ENCODE assay signal across 1 cellular context in the genomic region with DNA sequence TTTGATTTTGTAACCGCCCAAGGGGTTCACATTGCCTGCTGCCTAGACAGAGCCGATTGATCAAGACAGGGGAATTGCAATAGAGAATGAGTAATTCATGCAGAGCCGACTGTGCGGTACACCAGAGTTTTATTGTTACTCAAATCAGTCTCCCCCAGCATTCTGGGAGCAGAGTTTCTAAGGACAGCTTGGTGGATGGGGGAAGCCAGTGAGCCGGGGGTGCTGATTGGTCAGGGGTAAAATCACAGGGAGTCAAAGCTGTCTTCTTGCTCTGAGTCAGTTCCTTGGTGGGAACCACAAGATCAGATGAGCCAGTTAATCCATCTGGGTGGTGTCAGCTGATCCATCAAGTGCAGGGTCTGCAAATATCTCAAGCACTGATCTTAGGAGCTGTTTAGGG.
TF ChIP-seq lines count a peak whose summit lies in the region.

No MANE protein-coding gene starts in this region.

TF ChIP-seq in K562, 482 proteins besides CTCF, POLR2A, EP300 and RAD21 (continued from another document):
- TF ChIP-seq, protein P1, sequence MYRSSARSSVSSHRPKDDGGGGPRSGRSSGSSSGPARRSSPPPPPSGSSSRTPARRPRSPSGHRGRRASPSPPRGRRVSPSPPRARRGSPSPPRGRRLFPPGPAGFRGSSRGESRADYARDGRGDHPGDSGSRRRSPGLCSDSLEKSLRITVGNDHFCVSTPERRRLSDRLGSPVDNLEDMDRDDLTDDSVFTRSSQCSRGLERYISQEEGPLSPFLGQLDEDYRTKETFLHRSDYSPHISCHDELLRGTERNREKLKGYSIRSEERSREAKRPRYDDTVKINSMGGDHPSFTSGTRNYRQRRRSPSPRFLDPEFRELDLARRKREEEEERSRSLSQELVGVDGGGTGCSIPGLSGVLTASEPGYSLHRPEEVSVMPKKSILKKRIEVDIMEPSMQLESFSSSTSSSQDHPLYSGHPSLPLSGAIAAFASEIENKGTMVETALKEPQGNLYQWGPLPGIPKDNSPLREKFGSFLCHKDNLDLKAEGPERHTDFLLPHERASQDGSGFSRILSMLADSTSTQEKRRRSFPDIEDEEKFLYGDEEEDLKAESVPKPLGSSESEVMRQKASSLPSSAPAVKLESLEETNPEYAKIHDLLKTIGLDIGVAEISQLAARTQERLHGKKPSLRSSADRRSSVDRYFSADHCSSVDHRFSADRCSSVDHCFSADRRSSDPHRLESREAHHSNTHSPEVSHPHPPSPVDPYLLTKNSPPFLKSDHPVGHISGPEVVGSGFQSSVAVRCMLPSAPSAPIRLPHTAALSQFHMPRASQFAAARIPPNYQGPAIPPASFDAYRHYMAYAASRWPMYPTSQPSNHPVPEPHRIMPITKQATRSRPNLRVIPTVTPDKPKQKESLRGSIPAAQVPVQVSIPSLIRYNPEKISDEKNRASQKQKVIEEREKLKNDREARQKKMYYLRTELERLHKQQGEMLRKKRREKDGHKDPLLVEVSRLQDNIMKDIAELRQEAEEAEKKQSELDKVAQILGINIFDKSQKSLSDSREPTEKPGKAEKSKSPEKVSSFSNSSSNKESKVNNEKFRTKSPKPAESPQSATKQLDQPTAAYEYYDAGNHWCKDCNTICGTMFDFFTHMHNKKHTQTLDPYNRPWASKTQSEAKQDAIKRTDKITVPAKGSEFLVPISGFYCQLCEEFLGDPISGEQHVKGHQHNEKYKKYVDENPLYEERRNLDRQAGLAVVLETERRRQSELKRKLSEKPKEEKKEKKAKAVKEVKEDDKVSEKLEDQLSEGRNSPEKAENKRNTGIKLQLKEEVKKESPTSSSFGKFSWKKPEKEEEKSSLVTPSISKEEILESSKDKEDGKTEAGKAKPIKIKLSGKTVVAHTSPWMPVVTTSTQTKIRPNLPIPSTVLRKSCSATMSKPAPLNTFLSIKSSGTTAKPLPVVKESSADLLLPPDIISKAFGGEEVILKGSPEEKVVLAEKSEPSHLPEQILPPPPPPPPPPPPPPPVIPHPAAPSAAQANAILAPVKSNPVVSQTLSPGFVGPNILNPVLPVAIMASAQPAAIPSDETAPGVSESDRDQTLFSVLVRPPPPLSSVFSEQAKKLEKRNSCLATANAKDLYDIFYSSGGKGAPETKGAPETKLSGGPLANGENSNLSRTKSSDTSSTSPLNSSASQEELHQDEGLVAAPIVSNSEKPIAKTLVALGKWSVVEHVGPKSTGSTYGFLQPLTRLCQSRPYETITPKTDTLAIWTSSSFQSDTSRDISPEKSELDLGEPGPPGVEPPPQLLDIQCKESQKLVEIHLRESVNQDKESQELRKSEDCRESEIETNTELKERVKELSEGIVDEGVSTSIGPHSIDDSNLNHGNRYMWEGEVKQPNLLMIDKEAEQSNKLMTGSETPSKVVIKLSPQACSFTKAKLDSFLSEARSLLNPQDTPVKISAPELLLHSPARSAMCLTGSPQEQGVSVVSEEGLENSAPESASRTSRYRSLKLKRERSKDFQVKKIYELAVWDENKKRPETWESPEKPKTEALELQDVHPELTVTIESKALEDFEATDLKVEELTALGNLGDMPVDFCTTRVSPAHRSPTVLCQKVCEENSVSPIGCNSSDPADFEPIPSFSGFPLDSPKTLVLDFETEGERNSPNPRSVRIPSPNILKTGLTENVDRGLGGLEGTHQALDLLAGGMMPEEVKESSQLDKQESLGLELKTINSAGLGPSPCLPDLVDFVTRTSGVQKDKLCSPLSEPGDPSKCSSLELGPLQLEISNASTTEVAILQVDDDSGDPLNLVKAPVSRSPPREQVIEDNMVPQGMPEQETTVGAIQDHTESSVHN (IDR thresholded peaks at IDR 0.05; ENCODE audit: borderline replicate concordance in 1 of 2, low read depth in 1 of 2): peak in 1 of 2 experiments; percentile 42; a peak in 1 of 4 replicates
- peak; percentile 62; the same call in 1 of the 2 replicates for TF ChIP-seq PKNOX1 (IDR thresholded peaks at IDR 0.05)
- no peak for TF ChIP-seq NRF1 (conservative IDR thresholded peaks at IDR 0.05 in 1 of 2, IDR thresholded peaks at IDR 0.05 in 1 of 2)
- no peak for TF ChIP-seq CREB1 (IDR thresholded peaks at IDR 0.05)
- no peak for TF ChIP-seq CREB1 (CRISPR knock-in tag; IDR thresholded peaks at IDR 0.05)
- no peak for TF ChIP-seq BDP1 (IDR thresholded peaks at IDR 0.05; ENCODE audit: insufficient read depth, insufficient read length)
- peak; percentile 19 for TF ChIP-seq NFYB (IDR thresholded peaks at IDR 0.05; ENCODE audit: extremely low read depth, insufficient read length)
- peak; percentile 45 for TF ChIP-seq MEIS2 (IDR thresholded peaks at IDR 0.05; ENCODE audit: partially characterized antibody)
- TF ChIP-seq TRIM24 (IDR thresholded peaks at IDR 0.05): 0 out of 4 replicates have a peak, but pooled peaks of 1 of the 2 experiments have one; percentile 24
- 0 out of 2 replicates have a peak, but pooled peaks have one; percentile 15 for TF ChIP-seq CBFA2T2 (conservative IDR thresholded peaks at IDR 0.05)
- TF ChIP-seq KDM1A (IDR thresholded peaks at IDR 0.05): peak in 1 of 2 experiments; percentile 24; a peak in 1 of 4 replicates
- TF ChIP-seq CBFA2T3 (IDR thresholded peaks at IDR 0.05): peak; percentile 16; the same call in 1 of the 2 replicates
- TF ChIP-seq ARID1B (IDR thresholded peaks at IDR 0.05): peak; percentile 20; the same call in 1 of the 2 replicates
- TF ChIP-seq FOXA3 (CRISPR knock-in tag; conservative IDR thresholded peaks at IDR 0.05 in 1 of 2, IDR thresholded peaks at IDR 0.05 in 1 of 2): no peak
- peak; percentile 50; the same call in 1 of the 2 replicates for TF ChIP-seq CC2D1A (IDR thresholded peaks at IDR 0.05)
- TF ChIP-seq GABPA (tag; conservative IDR thresholded peaks at IDR 0.05; ENCODE audit: low read depth): no peak
- TF ChIP-seq FOSL1 (tag; conservative IDR thresholded peaks at IDR 0.05): peak; percentile 81
- TF ChIP-seq TFAP4 (CRISPR knock-in tag; IDR thresholded peaks at IDR 0.05; ENCODE audit: borderline replicate concordance): peak; percentile 55; the same call in 1 of the 2 replicates
- no peak for TF ChIP-seq XRCC4 (IDR thresholded peaks at IDR 0.05; ENCODE audit: extremely low read depth, insufficient read depth, insufficient read length)
- TF ChIP-seq EHMT2 (IDR thresholded peaks at IDR 0.05): no peak
- no peak for TF ChIP-seq HNRNPL (IDR thresholded peaks at IDR 0.05; ENCODE audit: low read depth, low read length)
- TF ChIP-seq, protein P2, sequence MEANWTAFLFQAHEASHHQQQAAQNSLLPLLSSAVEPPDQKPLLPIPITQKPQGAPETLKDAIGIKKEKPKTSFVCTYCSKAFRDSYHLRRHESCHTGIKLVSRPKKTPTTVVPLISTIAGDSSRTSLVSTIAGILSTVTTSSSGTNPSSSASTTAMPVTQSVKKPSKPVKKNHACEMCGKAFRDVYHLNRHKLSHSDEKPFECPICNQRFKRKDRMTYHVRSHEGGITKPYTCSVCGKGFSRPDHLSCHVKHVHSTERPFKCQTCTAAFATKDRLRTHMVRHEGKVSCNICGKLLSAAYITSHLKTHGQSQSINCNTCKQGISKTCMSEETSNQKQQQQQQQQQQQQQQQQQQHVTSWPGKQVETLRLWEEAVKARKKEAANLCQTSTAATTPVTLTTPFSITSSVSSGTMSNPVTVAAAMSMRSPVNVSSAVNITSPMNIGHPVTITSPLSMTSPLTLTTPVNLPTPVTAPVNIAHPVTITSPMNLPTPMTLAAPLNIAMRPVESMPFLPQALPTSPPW (CRISPR knock-in tag; IDR thresholded peaks at IDR 0.05): no peak
- peak in 1 of 2 experiments; percentile 45; a peak in 1 of 4 replicates for TF ChIP-seq RCOR1 (IDR thresholded peaks at IDR 0.05; ENCODE audit: borderline replicate concordance in 1 of 2, low read depth in 2 of 2, low read length in 2 of 2)
- TF ChIP-seq, protein P3, sequence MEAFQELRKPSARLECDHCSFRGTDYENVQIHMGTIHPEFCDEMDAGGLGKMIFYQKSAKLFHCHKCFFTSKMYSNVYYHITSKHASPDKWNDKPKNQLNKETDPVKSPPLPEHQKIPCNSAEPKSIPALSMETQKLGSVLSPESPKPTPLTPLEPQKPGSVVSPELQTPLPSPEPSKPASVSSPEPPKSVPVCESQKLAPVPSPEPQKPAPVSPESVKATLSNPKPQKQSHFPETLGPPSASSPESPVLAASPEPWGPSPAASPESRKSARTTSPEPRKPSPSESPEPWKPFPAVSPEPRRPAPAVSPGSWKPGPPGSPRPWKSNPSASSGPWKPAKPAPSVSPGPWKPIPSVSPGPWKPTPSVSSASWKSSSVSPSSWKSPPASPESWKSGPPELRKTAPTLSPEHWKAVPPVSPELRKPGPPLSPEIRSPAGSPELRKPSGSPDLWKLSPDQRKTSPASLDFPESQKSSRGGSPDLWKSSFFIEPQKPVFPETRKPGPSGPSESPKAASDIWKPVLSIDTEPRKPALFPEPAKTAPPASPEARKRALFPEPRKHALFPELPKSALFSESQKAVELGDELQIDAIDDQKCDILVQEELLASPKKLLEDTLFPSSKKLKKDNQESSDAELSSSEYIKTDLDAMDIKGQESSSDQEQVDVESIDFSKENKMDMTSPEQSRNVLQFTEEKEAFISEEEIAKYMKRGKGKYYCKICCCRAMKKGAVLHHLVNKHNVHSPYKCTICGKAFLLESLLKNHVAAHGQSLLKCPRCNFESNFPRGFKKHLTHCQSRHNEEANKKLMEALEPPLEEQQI (IDR thresholded peaks at IDR 0.05): no peak
